16 cellular contexts compared by ENCODE assay signal in genomic region chr5:124206540-124206939, GRCh38.
"Had no signal": no experiment of that assay in that cellular context is flagged by ENCODE, and none has a peak within 500 bp of the region (broad histone marks: within the 10 kb centered on the region; RNA-seq: fewer than 3 reads in every experiment).

No MANE protein-coding gene starts in this region.

- H3K27ac Mint-ChIP-seq: activated CD4-positive, alpha-beta memory T cell treated with anti-CD3 and anti-CD28 coated beads for 36 hours; activated naive CD8-positive, alpha-beta T cell; brain; neural progenitor cell; stimulated activated naive CD8-positive, alpha-beta T cell treated with anti-CD3 and anti-CD28 coated beads, Interleukin-15, Interleukin-2, amounts not matched to agents 100 ng/mL and 50 ng/mL, for 24 hours had no signal

- H3K9me3 ChIP-seq: pancreas had no signal

- H3K27me3 Mint-ChIP-seq: activated CD4-positive, alpha-beta memory T cell treated with anti-CD3 and anti-CD28 coated beads for 36 hours; activated naive CD8-positive, alpha-beta T cell; central memory CD8-positive, alpha-beta T cell; stimulated activated naive CD8-positive, alpha-beta T cell treated with anti-CD3 and anti-CD28 coated beads, Interleukin-15, Interleukin-2, amounts not matched to agents 100 ng/mL and 50 ng/mL, for 24 hours had no signal

- DNase-seq: activated CD4-positive, alpha-beta memory T cell treated with anti-CD3 and anti-CD28 coated beads for 36 hours; activated CD4-positive, alpha-beta T cell treated with anti-CD3 and anti-CD28 coated beads for 1 hour; activated gamma-delta T cell; activated T-cell treated with anti-CD3 and anti-CD28 coated beads, Interleukin-2, amount 50 U/mL, for 48 hours; amygdala; hypothalamus; kidney glomerular epithelial cell; pancreas; stimulated activated CD4-positive, alpha-beta T cell treated with anti-CD3 and anti-CD28 coated beads, Interleukin-15, amount 100 ng/mL, for 24 hours; stimulated activated CD4-positive, alpha-beta T cell treated with anti-CD3 and anti-CD28 coated beads, Interleukin-4, amount 100 ng/mL, for 24 hours; upper lobe of left lung had no signal

- H3K4me3 ChIP-seq: neural progenitor cell, pancreas, upper lobe of left lung had no signal

- H3K27me3 ChIP-seq: neural progenitor cell, pancreas, upper lobe of left lung had no signal

- H3K4me1 ChIP-seq: neural progenitor cell, pancreas, upper lobe of left lung had no signal

- H3K27ac ChIP-seq: neural progenitor cell, pancreas, upper lobe of left lung had no signal

- H3K4me3 Mint-ChIP-seq: activated CD4-positive, alpha-beta memory T cell treated with anti-CD3 and anti-CD28 coated beads for 36 hours; activated naive CD8-positive, alpha-beta T cell; brain; central memory CD8-positive, alpha-beta T cell; neural progenitor cell; stimulated activated naive CD8-positive, alpha-beta T cell treated with anti-CD3 and anti-CD28 coated beads, Interleukin-15, Interleukin-2, amounts not matched to agents 100 ng/mL and 50 ng/mL, for 24 hours had no signal

- H3K36me3 ChIP-seq: neural progenitor cell, pancreas, upper lobe of left lung had no signal

- H3K36me3 Mint-ChIP-seq: activated CD4-positive, alpha-beta memory T cell treated with anti-CD3 and anti-CD28 coated beads for 36 hours; activated naive CD8-positive, alpha-beta T cell had no signal

- H3K4me1 Mint-ChIP-seq: central memory CD8-positive, alpha-beta T cell; neural progenitor cell had no signal
